18 cellular contexts compared by ENCODE assay signal in the genomic region with DNA sequence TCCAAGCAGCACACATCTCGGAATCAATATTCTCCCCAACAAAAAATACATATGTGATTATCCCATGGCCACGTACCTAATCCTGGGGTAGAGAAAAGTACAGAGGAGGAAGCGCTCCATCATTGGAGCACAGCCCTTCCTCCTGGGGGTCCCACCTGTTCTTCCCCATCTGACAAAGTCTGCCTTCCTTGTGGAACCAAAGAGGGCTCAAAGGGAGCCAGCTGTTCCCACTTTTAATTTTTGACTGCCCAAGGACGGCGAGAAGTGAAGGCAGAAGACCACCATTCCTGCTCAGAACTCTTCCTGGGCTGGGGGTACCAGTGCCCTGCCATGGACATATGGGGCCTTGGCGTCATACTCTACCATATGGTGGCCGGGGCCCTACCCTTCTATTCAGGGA. TPM values are rescaled to one million over a fixed set of nuclear protein-coding genes. Genes with fewer than 3 reads are reported as not detected.
DNase-seq lines count a peak whose midpoint lies in the region; ATAC-seq and TF ChIP-seq lines count a peak whose summit lies in the region.
"Had no signal": no experiment of that assay in that cellular context is flagged by ENCODE, and none has a peak within 500 bp of the region (broad histone marks: within the 10 kb centered on the region; RNA-seq: fewer than 3 reads in every experiment).

No MANE protein-coding gene starts in this region.

- peaks cover 8% of the 10 kb centered on the region for H3K4me1 ChIP-seq in smooth muscle cell (ENCODE audit: low read depth)

- no peak for ATAC-seq in GM21423 (IDR thresholded peaks at IDR 0.05; ENCODE audit: unreplicated experiment)
- ATAC-seq: left lobe of liver had no signal

- H3K4me3 ChIP-seq in smooth muscle cell, result no peak overlapping the region

- no TSS peak for BruUV-seq in Calu3 (replicated peaks; lab: Mats Ljungman, UMichigan)

- no peak overlapping the region for H2AFZ ChIP-seq in smooth muscle cell (ENCODE audit: low read depth)

- no peaks in the 10 kb centered on the region for H3K36me3 ChIP-seq in smooth muscle cell (ENCODE audit: low read depth)
- H3K36me3 ChIP-seq: brain microvascular endothelial cell, colonic mucosa, Peyer's patch, vagina had no signal

- peak; percentile 4 for DNase-seq in activated CD4-positive, alpha-beta T cell treated with anti-CD3 and anti-CD28 coated beads, Interleukin-2, amount 10 ng/mL, durations not matched to agents 7 days and 5 days
- no peak for DNase-seq in activated CD4-positive, alpha-beta T cell treated with anti-CD3 and anti-CD28 coated beads, Interleukin-2, amount 50 U/mL, for 4 hours
- DNase-seq in Calu3 (no peak), endothelial cell (ENCODE audit: low spot score) (no peak), osteocyte (ENCODE audit: extremely low spot score, unreplicated experiment) (peak; percentile 40), smooth muscle cell (lab: John Stamatoyannopoulos, UW; ENCODE audit: unreplicated experiment) (no peak), activated gamma-delta T cell treated with Interleukin-2 at 50 U/mL for 16 hours (no peak)
- DNase-seq: brain microvascular endothelial cell; colonic mucosa; NCI-H1436; NCI-H510A treated with DMSO at 0.1 percent for 48 hours; retina; stimulated activated CD4-positive, alpha-beta T cell treated with anti-CD3 and anti-CD28 coated beads, Interleukin-12 subunit alpha, Interleukin-12 subunit beta, amount 100 ng/mL, for 4 hours had no signal

- H3K4me1 Mint-ChIP-seq in activated CD4-positive, alpha-beta T cell treated with anti-CD3 and anti-CD28 coated beads, Interleukin-2, amount 10 ng/mL, durations not matched to agents 7 days and 5 days, result peaks cover 20% of the 10 kb centered on the region
- H3K4me1 Mint-ChIP-seq in Calu3 (ENCODE audit: low read depth, unreplicated experiment), result peaks cover 8% of the 10 kb centered on the region
- peaks cover 12% of the 10 kb centered on the region for H3K4me1 Mint-ChIP-seq in endothelial cell (ENCODE audit: unreplicated experiment)
- H3K4me1 Mint-ChIP-seq in osteocyte (ENCODE audit: unreplicated experiment), result peaks cover 37% of the 10 kb centered on the region

- H3K36me3 Mint-ChIP-seq in activated CD4-positive, alpha-beta T cell treated with anti-CD3 and anti-CD28 coated beads, Interleukin-2, amount 10 ng/mL, durations not matched to agents 7 days and 5 days (ENCODE audit: low read depth), result no peaks in the 10 kb centered on the region
- H3K36me3 Mint-ChIP-seq in Calu3 (ENCODE audit: insufficient read depth, unreplicated experiment), result peaks cover 20% of the 10 kb centered on the region
- no peaks in the 10 kb centered on the region for H3K36me3 Mint-ChIP-seq in endothelial cell (ENCODE audit: low read depth, unreplicated experiment)
- H3K36me3 Mint-ChIP-seq in osteocyte (ENCODE audit: unreplicated experiment), result no peaks in the 10 kb centered on the region

- H4K20me1 ChIP-seq in smooth muscle cell (ENCODE audit: low read depth), result peaks cover under 1% of the 10 kb centered on the region

- TF ChIP-seq CTCF in Calu3 (IDR thresholded peaks at IDR 0.05; ENCODE audit: unreplicated experiment) (no peak), endothelial cell (IDR thresholded peaks at IDR 0.05; ENCODE audit: unreplicated experiment) (no peak), osteocyte (IDR thresholded peaks at IDR 0.05) (no peak), smooth muscle cell (IDR thresholded peaks at IDR 0.05; ENCODE audit: borderline replicate concordance, insufficient read depth, poor library complexity, severe bottlenecking) (no peak)

- H3K27ac ChIP-seq in smooth muscle cell (ENCODE audit: low read depth), result no peak overlapping the region
- H3K27ac ChIP-seq: brain microvascular endothelial cell, colonic mucosa, HL-60 had no signal

- H3K79me2 ChIP-seq in smooth muscle cell (ENCODE audit: low read depth), result no peaks in the 10 kb centered on the region

- H3K4me2 ChIP-seq in smooth muscle cell, result no peak overlapping the region

- peaks cover 3% of the 10 kb centered on the region for H3K27me3 Mint-ChIP-seq in activated CD4-positive, alpha-beta T cell treated with anti-CD3 and anti-CD28 coated beads, Interleukin-2, amount 10 ng/mL, durations not matched to agents 7 days and 5 days
- no peaks in the 10 kb centered on the region for H3K27me3 Mint-ChIP-seq in Calu3 (ENCODE audit: unreplicated experiment)
- H3K27me3 Mint-ChIP-seq in endothelial cell (ENCODE audit: unreplicated experiment), result peaks cover 8% of the 10 kb centered on the region
- no peaks in the 10 kb centered on the region for H3K27me3 Mint-ChIP-seq in osteocyte (ENCODE audit: unreplicated experiment)

- POLR2A ChIA-PET in activated CD4-positive, alpha-beta T cell treated with anti-CD3 and anti-CD28 coated beads, Interleukin-2, amount 10 ng/mL, durations not matched to agents 7 days and 5 days (lab: Charles Lee), result no interaction called here

- no peak overlapping the region for H3K9ac ChIP-seq in smooth muscle cell (ENCODE audit: low read depth)

- peaks cover 5% of the 10 kb centered on the region for H3F3A ChIP-seq in smooth muscle cell (ENCODE audit: low read depth)

- CTCF ChIA-PET in activated CD4-positive, alpha-beta T cell treated with anti-CD3 and anti-CD28 coated beads, Interleukin-2, amount 10 ng/mL, durations not matched to agents 7 days and 5 days (lab: Charles Lee), result no interaction called here
- CTCF ChIA-PET in Calu3 (lab: Charles Lee), result no interaction called here

- H3K9me3 ChIP-seq in smooth muscle cell (replicated peaks; ENCODE audit: low read depth), result no peaks in the 10 kb centered on the region
- H3K9me3 ChIP-seq: colonic mucosa, Peyer's patch, vagina had no signal

- WGBS in smooth muscle cell (ENCODE audit: low lambda C conversion rate), result 94% methylated on average over 7 of the region's 7 CpGs

- intact Hi-C loops in Calu3 (cut with micrococcal nuclease; ENCODE audit: unreplicated experiment), result no loop called here

- no peaks in the 10 kb centered on the region for H3K27me3 ChIP-seq in smooth muscle cell (ENCODE audit: low read depth)
- H3K27me3 ChIP-seq: brain microvascular endothelial cell, colonic mucosa, Peyer's patch, vagina had no signal

- no peak overlapping the region for H3K4me3 Mint-ChIP-seq in activated CD4-positive, alpha-beta T cell treated with anti-CD3 and anti-CD28 coated beads, Interleukin-2, amount 10 ng/mL, durations not matched to agents 7 days and 5 days
- H3K4me3 Mint-ChIP-seq in Calu3 (ENCODE audit: low read depth, unreplicated experiment) (peak overlapping the region; percentile 69), endothelial cell (ENCODE audit: unreplicated experiment) (peak overlapping the region; percentile 65), osteocyte (ENCODE audit: unreplicated experiment) (no peak overlapping the region)

- no peak overlapping the region for H3K27ac Mint-ChIP-seq in activated CD4-positive, alpha-beta T cell treated with anti-CD3 and anti-CD28 coated beads, Interleukin-2, amount 10 ng/mL, durations not matched to agents 7 days and 5 days
- H3K27ac Mint-ChIP-seq in Calu3 (ENCODE audit: unreplicated experiment) (no peak overlapping the region), endothelial cell (ENCODE audit: unreplicated experiment) (no peak overlapping the region), osteocyte (ENCODE audit: unreplicated experiment) (peak overlapping the region; percentile 1)

- H3K9me3 Mint-ChIP-seq in activated CD4-positive, alpha-beta T cell treated with anti-CD3 and anti-CD28 coated beads, Interleukin-2, amount 10 ng/mL, durations not matched to agents 7 days and 5 days, result no peaks in the 10 kb centered on the region
- H3K9me3 Mint-ChIP-seq in Calu3 (ENCODE audit: low read depth, unreplicated experiment) (no peaks in the 10 kb centered on the region), endothelial cell (ENCODE audit: unreplicated experiment) (no peaks in the 10 kb centered on the region), osteocyte (ENCODE audit: unreplicated experiment) (no peaks in the 10 kb centered on the region)

RNA-seq across cellular contexts. Expression of gene FANCD2, which starts 14.1 kb away (rescaled TPM):
- total RNA-seq in activated CD4-positive, alpha-beta T cell treated with anti-CD3 and anti-CD28 coated beads, Interleukin-2, amount 10 ng/mL, durations not matched to agents 7 days and 5 days, result 10 to 100 TPM; 61.2 to 68.1 TPM
- 34.2 and 40.3 TPM in 2 replicates for total RNA-seq in Calu3 (2022)
- total RNA-seq in endothelial cell (ENCODE audit: unreplicated experiment), result 14.5 TPM
- 6.5 and 8.0 TPM in 2 replicates for total RNA-seq in osteocyte
- 5.6 and 7.6 TPM in 2 replicates for total RNA-seq in smooth muscle cell
- polyA plus RNA-seq in smooth muscle cell, result 4.4 and 5.8 TPM in 2 replicates

RNA-seq across cellular contexts. Expression of gene EMC3, which starts 25.5 kb away (rescaled TPM):
- 10 to 100 TPM; 53.8 to 55.0 TPM for total RNA-seq in activated CD4-positive, alpha-beta T cell treated with anti-CD3 and anti-CD28 coated beads, Interleukin-2, amount 10 ng/mL, durations not matched to agents 7 days and 5 days
- total RNA-seq in Calu3 (2022) (59.2 and 64.2 TPM in 2 replicates), endothelial cell (ENCODE audit: unreplicated experiment) (45.4 TPM), osteocyte (67.1 and 67.7 TPM in 2 replicates), smooth muscle cell (111 and 122 TPM in 2 replicates)
- 100 and 114 TPM in 2 replicates for polyA plus RNA-seq in smooth muscle cell

RNA-seq across cellular contexts. Expression of gene PRRT3, which starts 59.9 kb away (rescaled TPM):
- 1 to 10 TPM; 4.8 to 5.5 TPM for total RNA-seq in activated CD4-positive, alpha-beta T cell treated with anti-CD3 and anti-CD28 coated beads, Interleukin-2, amount 10 ng/mL, durations not matched to agents 7 days and 5 days
- total RNA-seq in Calu3 (2022) (1.2 and 1.6 TPM in 2 replicates), endothelial cell (ENCODE audit: unreplicated experiment) (1.9 TPM), osteocyte (6.6 and 7.9 TPM in 2 replicates), smooth muscle cell (0.85 and 1.3 TPM in 2 replicates)
- 2.4 and 4.2 TPM in 2 replicates for polyA plus RNA-seq in smooth muscle cell

Comparison
In these comparisons a context has a peak if more than half of its experiments do, and no peak if none do; other contexts are left out.
1. DNase-seq: peak in activated CD4-positive, alpha-beta T cell treated with anti-CD3 and anti-CD28 coated beads, Interleukin-2, amount 10 ng/mL, durations not matched to agents 7 days and 5 days (single experiment) and osteocyte (single experiment); none in activated CD4-positive, alpha-beta T cell treated with anti-CD3 and anti-CD28 coated beads, Interleukin-2, amount 50 U/mL, for 4 hours (0 of 2), Calu3 (single experiment), endothelial cell (single experiment), smooth muscle cell (single experiment) and activated gamma-delta T cell treated with Interleukin-2 at 50 U/mL for 16 hours (single experiment).
2. H3K4me3 Mint-ChIP-seq: peak in Calu3 (single experiment) and endothelial cell (single experiment); none in activated CD4-positive, alpha-beta T cell treated with anti-CD3 and anti-CD28 coated beads, Interleukin-2, amount 10 ng/mL, durations not matched to agents 7 days and 5 days (single experiment) and osteocyte (single experiment).